8 cellular contexts compared by ENCODE assay signal in genomic region chr19:46788101-46788967, GRCh38. TPM values are rescaled to one million over a fixed set of nuclear protein-coding genes. Genes with fewer than 3 reads are reported as not detected.
DNase-seq lines count a peak whose midpoint lies in the region; ATAC-seq and TF ChIP-seq lines count a peak whose summit lies in the region.

Gene SLC1A5 (minus strand): TSS chr19:46788594. CDS start chr19:46787965, 629 bp downstream.

- peak; percentile 60 for ATAC-seq in GM19395 (IDR thresholded peaks at IDR 0.05; ENCODE audit: unreplicated experiment)
- peak; percentile 88 to 92 (median 90) for ATAC-seq in right lobe of liver

- H3K4me3 ChIP-seq in right lobe of liver, result peak within 1 kb of the TSS; percentile 53 to 54 (median 54)

- H3K27ac ChIP-seq in right lobe of liver, result peak within 1 kb of the TSS; percentile 62 to 83 (median 71)

- WGBS in right lobe of liver (ENCODE audit: insufficient coverage, low coverage, low lambda C conversion rate, missing lambda C conversion rate), result 0% methylated on average over 18 of the region's 52 CpGs

- no peaks in the 10 kb centered on the region for H3K27me3 ChIP-seq in right lobe of liver

- intact Hi-C loops in right lobe of liver (cut with DNase I), result no loop called here

- DNase-seq in C1 segment of cervical spinal cord (lab: John Stamatoyannopoulos, UW) (peak in 13 of 14 donors; percentile 2 to 82 (median 60)), HK-2 (ENCODE audit: unreplicated experiment) (peak; percentile 99), NCI-H82 (lab: John Stamatoyannopoulos, UW) (peak; percentile 100), dermis microvascular lymphatic vessel endothelial cell (ENCODE audit: low read depth in 2 of 2) (peak; percentile 80 to 96), right lobe of liver (peak; percentile 90 to 95 (median 91))
- DNase-seq in activated CD4-positive, alpha-beta T cell treated with anti-CD3 and anti-CD28 coated beads, Interleukin-2, amount 50 U/mL, for 24 hours (ENCODE audit: low read depth in 1 of 2, low spot score in 1 of 2), result peak; percentile 97 to 99
- peak; percentile 100 for DNase-seq in stimulated activated CD4-positive, alpha-beta T cell treated with anti-CD3 and anti-CD28 coated beads, Interleukin-4, amount 100 ng/mL, for 24 hours

- peak; percentile 97 for TF ChIP-seq POLR2A in right lobe of liver (IDR thresholded peaks at IDR 0.05)

- TF ChIP-seq CTCF in right lobe of liver (IDR thresholded peaks at IDR 0.05), result no peak

- no peaks in the 10 kb centered on the region for H3K36me3 ChIP-seq in right lobe of liver

- peaks cover 0 to 14% (median 0%) of the 10 kb centered on the region in 4 donors for H3K4me1 ChIP-seq in right lobe of liver

- H3K9me3 ChIP-seq in right lobe of liver, result no peaks in the 10 kb centered on the region

RNA-seq across cellular contexts. Expression of gene SLC1A5, which starts in this region (rescaled TPM):
- total RNA-seq in dermis microvascular lymphatic vessel endothelial cell (25.3 and 25.8 TPM in 2 replicates), right lobe of liver (1 to 10 TPM; 1.8 to 8.0 (median 4.4) TPM)

Comparison
In these comparisons a context has a peak if more than half of its experiments do, and no peak if none do; other contexts are left out.
1. Peak in every context shown above with its lines: DNase-seq, ATAC-seq, H3K4me3 ChIP-seq and H3K27ac ChIP-seq.